In genomic region chr11:118001494-118001971, GRCh38 we compare ENCODE assay signal across 10 cellular contexts. TPM values are rescaled to one million over a fixed set of nuclear protein-coding genes. Genes with fewer than 3 reads are reported as not detected.
DNase-seq lines count a peak whose midpoint lies in the region; ATAC-seq, FAIRE-seq and TF ChIP-seq lines count a peak whose summit lies in the region.
"Had no signal": no experiment of that assay in that cellular context is flagged by ENCODE, and none has a peak within 500 bp of the region (broad histone marks: within the 10 kb centered on the region; RNA-seq: fewer than 3 reads in every experiment).

No MANE protein-coding gene starts in this region.

- H3K4me1 Mint-ChIP-seq in activated CD8-positive, alpha-beta T cell treated with anti-CD3 and anti-CD28 coated beads, Interleukin-2, amount 10 ng/mL, durations not matched to agents 7 days and 5 days (ENCODE audit: low read depth), result peaks cover 100% of the 10 kb centered on the region

- no peaks in the 10 kb centered on the region for H3K9me3 Mint-ChIP-seq in activated CD8-positive, alpha-beta T cell treated with anti-CD3 and anti-CD28 coated beads, Interleukin-2, amount 10 ng/mL, durations not matched to agents 7 days and 5 days (ENCODE audit: insufficient read depth)

- peak overlapping the region; percentile 98 for H3K27ac Mint-ChIP-seq in activated CD8-positive, alpha-beta T cell treated with anti-CD3 and anti-CD28 coated beads, Interleukin-2, amount 10 ng/mL, durations not matched to agents 7 days and 5 days

- H3K4me3 ChIP-seq in heart right ventricle (no peak overlapping the region), transverse colon (no peak overlapping the region)
- H3K4me3 ChIP-seq: MG63, SJSA1 had no signal

- H3K36me3 ChIP-seq in heart right ventricle (peaks cover 0 to 43% (median 0%) of the 10 kb centered on the region in 9 donors), transverse colon (no peaks in the 10 kb centered on the region)
- H3K36me3 ChIP-seq: MG63, SJSA1 had no signal

- DNase-seq in heart right ventricle, result no peak
- DNase-seq in Right ventricle myocardium inferior (ENCODE audit: missing footprints), result no peak
- DNase-seq in activated CD8-positive, alpha-beta T cell treated with anti-CD3 and anti-CD28 coated beads, Interleukin-2, amount 10 ng/mL, durations not matched to agents 7 days and 5 days, result peak; percentile 73
- peak; percentile 20 for DNase-seq in islet precursor cell
- no peak for DNase-seq in transverse colon
- DNase-seq in H54 (ENCODE audit: insufficient read length, low spot score), result no peak
- DNase-seq in globus pallidus (ENCODE audit: low spot score), result no peak
- DNase-seq in SIG-M5 (lab: John Stamatoyannopoulos, UW), result no peak
- DNase-seq: MG63 had no signal

- no peak for TF ChIP-seq EP300 in transverse colon (IDR thresholded peaks at IDR 0.05; ENCODE audit: low read depth)

- POLR2A ChIA-PET in activated CD8-positive, alpha-beta T cell treated with anti-CD3 and anti-CD28 coated beads, Interleukin-2, amount 10 ng/mL, durations not matched to agents 7 days and 5 days (lab: Charles Lee), result interaction anchor here (0.8 to 9.4 kb wide), 17 partner anchors 9 to 186 kb away, joined by 3 to 225 read pairs (median 7); partner anchors contain the start of genes FXYD2 and IL10RA

- H3K4me1 ChIP-seq in heart right ventricle (peaks cover 0 to 94% (median 7%) of the 10 kb centered on the region in 9 donors), transverse colon (peaks cover 8 to 21% (median 9%) of the 10 kb centered on the region in 4 donors)
- H3K4me1 ChIP-seq: SJSA1 had no signal

- ATAC-seq in heart right ventricle (no peak), Right ventricle myocardium inferior (no peak)
- ATAC-seq in activated CD8-positive, alpha-beta T cell treated with anti-CD3 and anti-CD28 coated beads, Interleukin-2, amount 10 ng/mL, durations not matched to agents 7 days and 5 days, result peak; percentile 56

- FAIRE-seq in H54 (lab: Jason Lieb, UNC), result no peak

- H3K27ac ChIP-seq in heart right ventricle (peak overlapping the region in 7 of 10 donors; percentile 40 to 95 (median 81)), transverse colon (peak overlapping the region; percentile 67 to 82 (median 70))
- H3K27ac ChIP-seq: SJSA1 had no signal

- TF ChIP-seq POLR2A in transverse colon (IDR thresholded peaks at IDR 0.05) (peak; percentile 6), H54 (IDR thresholded peaks at IDR 0.05; ENCODE audit: low read depth, low read length) (no peak)

- peaks cover 83% of the 10 kb centered on the region for H3K36me3 Mint-ChIP-seq in activated CD8-positive, alpha-beta T cell treated with anti-CD3 and anti-CD28 coated beads, Interleukin-2, amount 10 ng/mL, durations not matched to agents 7 days and 5 days (ENCODE audit: low read depth)

- in situ Hi-C loops in transverse colon (cut with MboI; ENCODE audit: low pct_ligation_motif_present in 1 of 4, low pct_unique_long_range_greater_than_20kb in 1 of 4, low sequenced_read_pairs in 3 of 4), result no loop called here

- H3K27me3 ChIP-seq in heart right ventricle (no peaks in the 10 kb centered on the region), transverse colon (no peaks in the 10 kb centered on the region)
- H3K27me3 ChIP-seq: MG63, SJSA1 had no signal

- H3K4me3 Mint-ChIP-seq in activated CD8-positive, alpha-beta T cell treated with anti-CD3 and anti-CD28 coated beads, Interleukin-2, amount 10 ng/mL, durations not matched to agents 7 days and 5 days, result peak overlapping the region; percentile 72

- intact Hi-C loops in heart right ventricle (cut with DNase I) (no loop called here), Right ventricle myocardium inferior (cut with DNase I) (no loop called here), transverse colon (cut with DNase I; ENCODE audit: low total_unique reads) (no loop called here)

- 71 to 81% methylated on average over 5 of the region's 5 CpGs for WGBS in heart right ventricle, 2 donors
- 55 to 64% methylated on average over 5 of the region's 5 CpGs for WGBS in transverse colon (ENCODE audit: low coverage in 1 of 2), 2 donors

- H3K9me3 ChIP-seq in heart right ventricle, result peaks cover 0 to 8% (median 0%) of the 10 kb centered on the region in 11 donors
- no peaks in the 10 kb centered on the region for H3K9me3 ChIP-seq in transverse colon
- H3K9me3 ChIP-seq: MG63, SJSA1 had no signal

- no peaks in the 10 kb centered on the region for H3K27me3 Mint-ChIP-seq in activated CD8-positive, alpha-beta T cell treated with anti-CD3 and anti-CD28 coated beads, Interleukin-2, amount 10 ng/mL, durations not matched to agents 7 days and 5 days (ENCODE audit: low read depth)

- CTCF ChIA-PET in activated CD8-positive, alpha-beta T cell treated with anti-CD3 and anti-CD28 coated beads, Interleukin-2, amount 10 ng/mL, durations not matched to agents 7 days and 5 days (lab: Charles Lee), result interaction anchor here (0.5 to 14.8 kb wide), 19 partner anchors 11 to 194 kb away, joined by 3 to 168 read pairs (median 12); partner anchors contain the start of genes FXYD2 and IL10RA

- TF ChIP-seq CTCF in heart right ventricle (IDR thresholded peaks at IDR 0.05) (no peak), transverse colon (IDR thresholded peaks at IDR 0.05) (no peak)

RNA-seq across cellular contexts. Expression of gene IL10RA, which starts 15.3 kb away (rescaled TPM):
- total RNA-seq in heart right ventricle, result 10 to 100 TPM in 2 of 10 donors, 1 to 10 TPM in 8; 2.5 to 29.9 (median 3.8) TPM
- 1 to 10 TPM; 2.0 to 4.0 TPM for polyA plus RNA-seq in heart right ventricle
- 7.2 TPM for total RNA-seq in Right ventricle myocardium inferior
- total RNA-seq in activated CD8-positive, alpha-beta T cell treated with anti-CD3 and anti-CD28 coated beads, Interleukin-2, amount 10 ng/mL, durations not matched to agents 7 days and 5 days, result 100 to 1,000 TPM; 202 to 210 TPM
- 10 to 100 TPM in 3 of 4 donors, 1 to 10 TPM in 1; 2.8 to 25.4 (median 18.4) TPM for total RNA-seq in transverse colon
- total RNA-seq: SJSA1 had no signal

Comparison
In these comparisons a context has a peak if more than half of its experiments do, and no peak if none do; other contexts are left out.
1. DNase-seq: peak in activated CD8-positive, alpha-beta T cell treated with anti-CD3 and anti-CD28 coated beads, Interleukin-2, amount 10 ng/mL, durations not matched to agents 7 days and 5 days (single experiment) and islet precursor cell (single experiment); none in heart right ventricle (0 of 2), Right ventricle myocardium inferior (single experiment), transverse colon (single experiment), H54 (single experiment), globus pallidus (single experiment) and SIG-M5 (single experiment).
2. RNA of gene IL10RA, which starts 15.3 kb away (total RNA-seq): 202 to 210 TPM in activated CD8-positive, alpha-beta T cell treated with anti-CD3 and anti-CD28 coated beads, Interleukin-2, amount 10 ng/mL, durations not matched to agents 7 days and 5 days; 2.8 to 25.4 TPM in transverse colon, 7.2 TPM in Right ventricle myocardium inferior (single experiment) and 2.5 to 29.9 TPM in heart right ventricle; every median in the first group is over 4 times any median in the second.